1 cellular context compared by ENCODE assay signal in the genomic region with DNA sequence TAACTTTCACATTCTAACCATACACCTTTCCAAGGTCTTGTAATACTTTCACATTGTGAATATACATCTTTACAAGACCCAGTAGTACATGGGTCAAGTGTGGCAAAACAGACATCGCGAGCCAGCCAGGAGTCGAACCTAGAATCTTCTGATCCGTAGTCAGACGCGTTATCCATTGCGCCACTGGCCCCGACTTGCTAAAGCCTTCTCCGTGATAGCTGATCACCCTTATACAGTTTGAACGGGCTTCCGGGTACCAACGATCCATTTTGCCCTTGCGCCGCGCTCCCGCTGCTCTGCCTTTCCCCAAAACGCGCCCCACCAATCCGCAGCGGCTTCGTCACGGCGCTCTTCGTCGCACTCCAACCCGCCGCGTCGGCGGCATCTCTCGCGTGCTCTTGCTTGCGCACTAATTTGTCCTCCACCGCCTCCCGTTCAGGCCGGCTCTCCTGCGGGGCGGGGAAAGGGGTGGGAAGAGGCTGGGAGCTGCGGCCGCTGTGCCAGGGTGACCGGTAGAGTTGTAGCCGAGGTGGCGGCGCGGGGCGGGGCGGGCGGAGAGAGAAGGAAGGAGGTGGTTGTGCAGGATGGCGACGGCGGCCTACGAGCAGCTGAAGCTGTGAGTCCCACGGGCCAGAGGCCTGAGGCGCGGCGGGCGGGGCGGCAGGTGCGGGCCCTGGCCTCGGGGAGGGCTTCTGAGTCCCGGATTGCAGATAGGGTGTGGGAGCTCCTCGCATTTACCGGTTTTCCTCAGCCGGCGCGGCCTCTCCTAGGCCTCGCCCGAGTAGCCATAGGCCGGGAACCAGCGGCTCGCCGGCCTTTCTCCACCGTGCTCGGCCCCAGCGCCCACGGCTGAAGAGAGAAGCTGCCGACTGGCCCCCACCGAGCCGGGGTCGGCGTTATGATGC.
TF ChIP-seq lines count a peak whose summit lies in the region.

A gene with protein sequence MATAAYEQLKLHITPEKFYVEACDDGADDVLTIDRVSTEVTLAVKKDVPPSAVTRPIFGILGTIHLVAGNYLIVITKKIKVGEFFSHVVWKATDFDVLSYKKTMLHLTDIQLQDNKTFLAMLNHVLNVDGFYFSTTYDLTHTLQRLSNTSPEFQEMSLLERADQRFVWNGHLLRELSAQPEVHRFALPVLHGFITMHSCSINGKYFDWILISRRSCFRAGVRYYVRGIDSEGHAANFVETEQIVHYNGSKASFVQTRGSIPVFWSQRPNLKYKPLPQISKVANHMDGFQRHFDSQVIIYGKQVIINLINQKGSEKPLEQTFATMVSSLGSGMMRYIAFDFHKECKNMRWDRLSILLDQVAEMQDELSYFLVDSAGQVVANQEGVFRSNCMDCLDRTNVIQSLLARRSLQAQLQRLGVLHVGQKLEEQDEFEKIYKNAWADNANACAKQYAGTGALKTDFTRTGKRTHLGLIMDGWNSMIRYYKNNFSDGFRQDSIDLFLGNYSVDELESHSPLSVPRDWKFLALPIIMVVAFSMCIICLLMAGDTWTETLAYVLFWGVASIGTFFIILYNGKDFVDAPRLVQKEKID (plus strand): TSS at position 515 of the 905 bp plus-strand sequence. CDS start 70 bp downstream, at position 585.

TF ChIP-seq in HEK293, 187 proteins besides CTCF, POLR2A, EP300 and RAD21 (continued from another document and continues in another):
- TF ChIP-seq, protein P1, sequence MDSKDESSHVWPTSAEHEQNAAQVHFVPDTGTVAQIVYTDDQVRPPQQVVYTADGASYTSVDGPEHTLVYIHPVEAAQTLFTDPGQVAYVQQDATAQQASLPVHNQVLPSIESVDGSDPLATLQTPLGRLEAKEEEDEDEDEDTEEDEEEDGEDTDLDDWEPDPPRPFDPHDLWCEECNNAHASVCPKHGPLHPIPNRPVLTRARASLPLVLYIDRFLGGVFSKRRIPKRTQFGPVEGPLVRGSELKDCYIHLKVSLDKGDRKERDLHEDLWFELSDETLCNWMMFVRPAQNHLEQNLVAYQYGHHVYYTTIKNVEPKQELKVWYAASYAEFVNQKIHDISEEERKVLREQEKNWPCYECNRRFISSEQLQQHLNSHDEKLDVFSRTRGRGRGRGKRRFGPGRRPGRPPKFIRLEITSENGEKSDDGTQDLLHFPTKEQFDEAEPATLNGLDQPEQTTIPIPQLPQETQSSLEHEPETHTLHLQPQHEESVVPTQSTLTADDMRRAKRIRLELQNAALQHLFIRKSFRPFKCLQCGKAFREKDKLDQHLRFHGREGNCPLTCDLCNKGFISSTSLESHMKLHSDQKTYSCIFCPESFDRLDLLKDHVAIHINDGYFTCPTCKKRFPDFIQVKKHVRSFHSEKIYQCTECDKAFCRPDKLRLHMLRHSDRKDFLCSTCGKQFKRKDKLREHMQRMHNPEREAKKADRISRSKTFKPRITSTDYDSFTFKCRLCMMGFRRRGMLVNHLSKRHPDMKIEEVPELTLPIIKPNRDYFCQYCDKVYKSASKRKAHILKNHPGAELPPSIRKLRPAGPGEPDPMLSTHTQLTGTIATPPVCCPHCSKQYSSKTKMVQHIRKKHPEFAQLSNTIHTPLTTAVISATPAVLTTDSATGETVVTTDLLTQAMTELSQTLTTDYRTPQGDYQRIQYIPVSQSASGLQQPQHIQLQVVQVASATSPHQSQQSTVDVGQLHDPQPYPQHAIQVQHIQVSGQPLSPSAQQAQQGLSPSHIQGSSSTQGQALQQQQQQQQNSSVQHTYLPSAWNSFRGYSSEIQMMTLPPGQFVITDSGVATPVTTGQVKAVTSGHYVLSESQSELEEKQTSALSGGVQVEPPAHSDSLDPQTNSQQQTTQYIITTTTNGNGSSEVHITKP (tag by site-specific recombination; IDR thresholded peaks at IDR 0.05): no peak
- TF ChIP-seq, protein P2, sequence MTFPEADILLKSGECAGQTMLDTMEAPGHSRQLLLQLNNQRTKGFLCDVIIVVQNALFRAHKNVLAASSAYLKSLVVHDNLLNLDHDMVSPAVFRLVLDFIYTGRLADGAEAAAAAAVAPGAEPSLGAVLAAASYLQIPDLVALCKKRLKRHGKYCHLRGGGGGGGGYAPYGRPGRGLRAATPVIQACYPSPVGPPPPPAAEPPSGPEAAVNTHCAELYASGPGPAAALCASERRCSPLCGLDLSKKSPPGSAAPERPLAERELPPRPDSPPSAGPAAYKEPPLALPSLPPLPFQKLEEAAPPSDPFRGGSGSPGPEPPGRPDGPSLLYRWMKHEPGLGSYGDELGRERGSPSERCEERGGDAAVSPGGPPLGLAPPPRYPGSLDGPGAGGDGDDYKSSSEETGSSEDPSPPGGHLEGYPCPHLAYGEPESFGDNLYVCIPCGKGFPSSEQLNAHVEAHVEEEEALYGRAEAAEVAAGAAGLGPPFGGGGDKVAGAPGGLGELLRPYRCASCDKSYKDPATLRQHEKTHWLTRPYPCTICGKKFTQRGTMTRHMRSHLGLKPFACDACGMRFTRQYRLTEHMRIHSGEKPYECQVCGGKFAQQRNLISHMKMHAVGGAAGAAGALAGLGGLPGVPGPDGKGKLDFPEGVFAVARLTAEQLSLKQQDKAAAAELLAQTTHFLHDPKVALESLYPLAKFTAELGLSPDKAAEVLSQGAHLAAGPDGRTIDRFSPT (tag by site-specific recombination; IDR thresholded peaks at IDR 0.05): peak; percentile 88
- TF ChIP-seq ZNF155 (tag by site-specific recombination; IDR thresholded peaks at IDR 0.05) (no peak), ZNF354C (tag by site-specific recombination; IDR thresholded peaks at IDR 0.05; ENCODE audit: borderline replicate concordance, low read depth) (no peak), ZNF629 (tag by site-specific recombination; IDR thresholded peaks at IDR 0.05) (peak; percentile 92), ZNF610 (tag by site-specific recombination; IDR thresholded peaks at IDR 0.05; ENCODE audit: borderline replicate concordance) (peak; percentile 91; the same call in 1 of the 2 replicates), ZNF621 (tag by site-specific recombination; IDR thresholded peaks at IDR 0.05) (no peak), ZNF133 (tag by site-specific recombination; IDR thresholded peaks at IDR 0.05) (no peak), BCL11B (tag by site-specific recombination; IDR thresholded peaks at IDR 0.05; ENCODE audit: low read depth) (0 out of 2 replicates have a peak, but pooled peaks have one; percentile 48), ZNF140 (tag by site-specific recombination; IDR thresholded peaks at IDR 0.05) (no peak), HOXA7 (CRISPR knock-in tag; IDR thresholded peaks at IDR 0.05; ENCODE audit: borderline replicate concordance) (no peak), ZNF266 (tag by site-specific recombination; IDR thresholded peaks at IDR 0.05; ENCODE audit: low read depth) (no peak), ZNF521 (tag by site-specific recombination; IDR thresholded peaks at IDR 0.05) (no peak), ZNF747 (tag by site-specific recombination; IDR thresholded peaks at IDR 0.05) (no peak), ZNF529 (tag by site-specific recombination; IDR thresholded peaks at IDR 0.05; ENCODE audit: insufficient replicate concordance) (no peak), REPIN1 (tag by site-specific recombination; IDR thresholded peaks at IDR 0.05; ENCODE audit: low read depth) (peak; percentile 91), ZNF837 (tag by site-specific recombination; IDR thresholded peaks at IDR 0.05) (no peak; the same call in 1 of the 2 replicates), SP2 (tag by site-specific recombination; IDR thresholded peaks at IDR 0.05) (peak; percentile 97), ZNF785 (tag by site-specific recombination; IDR thresholded peaks at IDR 0.05) (no peak), ZBTB17 (tag by site-specific recombination; IDR thresholded peaks at IDR 0.05) (peak; percentile 94), ZNF311 (tag by site-specific recombination; IDR thresholded peaks at IDR 0.05; ENCODE audit: borderline replicate concordance) (no peak), ZNF626 (tag by site-specific recombination; IDR thresholded peaks at IDR 0.05) (no peak), ZNF350 (tag by site-specific recombination; IDR thresholded peaks at IDR 0.05) (no peak), BCL11A (tag by site-specific recombination; IDR thresholded peaks at IDR 0.05; ENCODE audit: low read depth) (no peak), ZNF292 (tag by site-specific recombination; IDR thresholded peaks at IDR 0.05; ENCODE audit: borderline replicate concordance, low read depth) (no peak), ZNF248 (tag by site-specific recombination; IDR thresholded peaks at IDR 0.05) (no peak), ZNF274 (IDR thresholded peaks at IDR 0.05; ENCODE audit: low read length) (no peak), ZNF274 (tag by site-specific recombination; IDR thresholded peaks at IDR 0.05; ENCODE audit: borderline replicate concordance) (no peak), ZNF768 (tag by site-specific recombination; IDR thresholded peaks at IDR 0.05) (no peak)
- TF ChIP-seq, protein P3, sequence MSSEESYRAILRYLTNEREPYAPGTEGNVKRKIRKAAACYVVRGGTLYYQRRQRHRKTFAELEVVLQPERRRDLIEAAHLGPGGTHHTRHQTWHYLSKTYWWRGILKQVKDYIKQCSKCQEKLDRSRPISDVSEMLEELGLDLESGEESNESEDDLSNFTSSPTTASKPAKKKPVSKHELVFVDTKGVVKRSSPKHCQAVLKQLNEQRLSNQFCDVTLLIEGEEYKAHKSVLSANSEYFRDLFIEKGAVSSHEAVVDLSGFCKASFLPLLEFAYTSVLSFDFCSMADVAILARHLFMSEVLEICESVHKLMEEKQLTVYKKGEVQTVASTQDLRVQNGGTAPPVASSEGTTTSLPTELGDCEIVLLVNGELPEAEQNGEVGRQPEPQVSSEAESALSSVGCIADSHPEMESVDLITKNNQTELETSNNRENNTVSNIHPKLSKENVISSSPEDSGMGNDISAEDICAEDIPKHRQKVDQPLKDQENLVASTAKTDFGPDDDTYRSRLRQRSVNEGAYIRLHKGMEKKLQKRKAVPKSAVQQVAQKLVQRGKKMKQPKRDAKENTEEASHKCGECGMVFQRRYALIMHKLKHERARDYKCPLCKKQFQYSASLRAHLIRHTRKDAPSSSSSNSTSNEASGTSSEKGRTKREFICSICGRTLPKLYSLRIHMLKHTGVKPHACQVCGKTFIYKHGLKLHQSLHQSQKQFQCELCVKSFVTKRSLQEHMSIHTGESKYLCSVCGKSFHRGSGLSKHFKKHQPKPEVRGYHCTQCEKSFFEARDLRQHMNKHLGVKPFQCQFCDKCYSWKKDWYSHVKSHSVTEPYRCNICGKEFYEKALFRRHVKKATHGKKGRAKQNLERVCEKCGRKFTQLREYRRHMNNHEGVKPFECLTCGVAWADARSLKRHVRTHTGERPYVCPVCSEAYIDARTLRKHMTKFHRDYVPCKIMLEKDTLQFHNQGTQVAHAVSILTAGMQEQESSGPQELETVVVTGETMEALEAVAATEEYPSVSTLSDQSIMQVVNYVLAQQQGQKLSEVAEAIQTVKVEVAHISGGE (tag by site-specific recombination; conservative IDR thresholded peaks at IDR 0.05; ENCODE audit: low read depth): peak; percentile 43
- TF ChIP-seq, protein P4, sequence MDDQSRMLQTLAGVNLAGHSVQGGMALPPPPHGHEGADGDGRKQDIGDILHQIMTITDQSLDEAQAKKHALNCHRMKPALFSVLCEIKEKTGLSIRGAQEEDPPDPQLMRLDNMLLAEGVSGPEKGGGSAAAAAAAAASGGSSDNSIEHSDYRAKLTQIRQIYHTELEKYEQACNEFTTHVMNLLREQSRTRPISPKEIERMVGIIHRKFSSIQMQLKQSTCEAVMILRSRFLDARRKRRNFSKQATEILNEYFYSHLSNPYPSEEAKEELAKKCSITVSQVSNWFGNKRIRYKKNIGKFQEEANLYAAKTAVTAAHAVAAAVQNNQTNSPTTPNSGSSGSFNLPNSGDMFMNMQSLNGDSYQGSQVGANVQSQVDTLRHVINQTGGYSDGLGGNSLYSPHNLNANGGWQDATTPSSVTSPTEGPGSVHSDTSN (CRISPR knock-in tag; IDR thresholded peaks at IDR 0.05): no peak
- TF ChIP-seq, protein P5, sequence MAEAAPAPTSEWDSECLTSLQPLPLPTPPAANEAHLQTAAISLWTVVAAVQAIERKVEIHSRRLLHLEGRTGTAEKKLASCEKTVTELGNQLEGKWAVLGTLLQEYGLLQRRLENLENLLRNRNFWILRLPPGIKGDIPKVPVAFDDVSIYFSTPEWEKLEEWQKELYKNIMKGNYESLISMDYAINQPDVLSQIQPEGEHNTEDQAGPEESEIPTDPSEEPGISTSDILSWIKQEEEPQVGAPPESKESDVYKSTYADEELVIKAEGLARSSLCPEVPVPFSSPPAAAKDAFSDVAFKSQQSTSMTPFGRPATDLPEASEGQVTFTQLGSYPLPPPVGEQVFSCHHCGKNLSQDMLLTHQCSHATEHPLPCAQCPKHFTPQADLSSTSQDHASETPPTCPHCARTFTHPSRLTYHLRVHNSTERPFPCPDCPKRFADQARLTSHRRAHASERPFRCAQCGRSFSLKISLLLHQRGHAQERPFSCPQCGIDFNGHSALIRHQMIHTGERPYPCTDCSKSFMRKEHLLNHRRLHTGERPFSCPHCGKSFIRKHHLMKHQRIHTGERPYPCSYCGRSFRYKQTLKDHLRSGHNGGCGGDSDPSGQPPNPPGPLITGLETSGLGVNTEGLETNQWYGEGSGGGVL (tag by site-specific recombination; IDR thresholded peaks at IDR 0.05): peak; percentile 58; the same call in 1 of the 2 replicates
- TF ChIP-seq, protein P6, sequence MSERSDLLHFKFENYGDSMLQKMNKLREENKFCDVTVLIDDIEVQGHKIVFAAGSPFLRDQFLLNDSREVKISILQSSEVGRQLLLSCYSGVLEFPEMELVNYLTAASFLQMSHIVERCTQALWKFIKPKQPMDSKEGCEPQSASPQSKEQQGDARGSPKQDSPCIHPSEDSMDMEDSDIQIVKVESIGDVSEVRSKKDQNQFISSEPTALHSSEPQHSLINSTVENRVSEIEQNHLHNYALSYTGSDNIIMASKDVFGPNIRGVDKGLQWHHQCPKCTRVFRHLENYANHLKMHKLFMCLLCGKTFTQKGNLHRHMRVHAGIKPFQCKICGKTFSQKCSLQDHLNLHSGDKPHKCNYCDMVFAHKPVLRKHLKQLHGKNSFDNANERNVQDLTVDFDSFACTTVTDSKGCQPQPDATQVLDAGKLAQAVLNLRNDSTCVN (tag by site-specific recombination; optimal IDR thresholded peaks at IDR 0.05): peak; percentile 84
- TF ChIP-seq, protein P7, sequence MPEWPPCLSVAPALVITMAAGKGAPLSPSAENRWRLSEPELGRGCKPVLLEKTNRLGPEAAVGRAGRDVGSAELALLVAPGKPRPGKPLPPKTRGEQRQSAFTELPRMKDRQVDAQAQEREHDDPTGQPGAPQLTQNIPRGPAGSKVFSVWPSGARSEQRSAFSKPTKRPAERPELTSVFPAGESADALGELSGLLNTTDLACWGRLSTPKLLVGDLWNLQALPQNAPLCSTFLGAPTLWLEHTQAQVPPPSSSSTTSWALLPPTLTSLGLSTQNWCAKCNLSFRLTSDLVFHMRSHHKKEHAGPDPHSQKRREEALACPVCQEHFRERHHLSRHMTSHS (tag by site-specific recombination; IDR thresholded peaks at IDR 0.05): no peak
